Comparison of ENCODE assay signal across 8 cellular contexts in the genomic region with DNA sequence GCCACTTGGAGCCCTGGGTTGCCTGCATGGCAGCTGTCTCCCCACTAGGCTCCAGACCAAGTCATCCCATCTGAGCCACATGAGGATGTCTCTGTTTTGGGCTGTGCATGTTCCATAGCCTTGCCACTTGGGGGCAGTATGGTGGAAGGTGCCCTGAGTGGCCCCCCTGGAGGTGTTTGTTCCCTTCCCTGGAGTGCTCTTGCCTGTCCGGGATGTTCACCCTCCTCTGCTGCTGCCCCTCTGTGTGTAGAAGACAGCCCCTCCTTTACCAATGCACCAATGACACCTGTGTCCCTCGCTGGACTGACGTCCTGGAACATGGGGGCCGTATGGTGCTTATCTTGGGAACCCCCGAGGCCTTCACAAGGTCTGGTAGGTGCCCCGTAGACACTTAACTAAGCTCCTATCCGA.
DNase-seq lines count a peak whose midpoint lies in the region; ATAC-seq and TF ChIP-seq lines count a peak whose summit lies in the region.

No MANE protein-coding gene starts in this region.

- ATAC-seq in GM19035 (IDR thresholded peaks at IDR 0.05; ENCODE audit: unreplicated experiment) = no peak
- ATAC-seq in left lobe of liver = no peak

- DNase-seq in AG08395 (ENCODE audit: low spot score) (peak; percentile 27), M059J (ENCODE audit: low read depth) (peak; percentile 9), fibroblast of mammary gland (ENCODE audit: low read depth) (peak; percentile 27), left lobe of liver (ENCODE audit: low spot score) (no peak), COLO668 (lab: John Stamatoyannopoulos, UW; ENCODE audit: unreplicated experiment) (no peak), NCI-H2029 treated with DMSO at 0.1 percent for 48 hours (lab: John Stamatoyannopoulos, UW) (no peak)

- TF ChIP-seq CTCF in GM12875 (IDR thresholded peaks at IDR 0.05; ENCODE audit: borderline replicate concordance, insufficient read depth, low read depth, low read length) = peak; percentile 54
- peak; percentile 42 for TF ChIP-seq CTCF in fibroblast of mammary gland (conservative IDR thresholded peaks at IDR 0.05; ENCODE audit: control insufficient read depth, insufficient read depth, low read depth, low read length)

- H3K4me3 ChIP-seq in GM12875 (ENCODE audit: low read depth, low read length) = no peak overlapping the region
- no peak overlapping the region for H3K4me3 ChIP-seq in fibroblast of mammary gland (ENCODE audit: control insufficient read depth, low read depth, low read length)

Comparison
In these comparisons a context has a peak if more than half of its experiments do, and no peak if none do; other contexts are left out.
1. DNase-seq: peak in AG08395 (single experiment), M059J (single experiment) and fibroblast of mammary gland (single experiment); none in left lobe of liver (single experiment), COLO668 (single experiment) and NCI-H2029 treated with DMSO at 0.1 percent for 48 hours (single experiment).